Comparison of ENCODE assay signal across 8 cellular contexts in the genomic region with DNA sequence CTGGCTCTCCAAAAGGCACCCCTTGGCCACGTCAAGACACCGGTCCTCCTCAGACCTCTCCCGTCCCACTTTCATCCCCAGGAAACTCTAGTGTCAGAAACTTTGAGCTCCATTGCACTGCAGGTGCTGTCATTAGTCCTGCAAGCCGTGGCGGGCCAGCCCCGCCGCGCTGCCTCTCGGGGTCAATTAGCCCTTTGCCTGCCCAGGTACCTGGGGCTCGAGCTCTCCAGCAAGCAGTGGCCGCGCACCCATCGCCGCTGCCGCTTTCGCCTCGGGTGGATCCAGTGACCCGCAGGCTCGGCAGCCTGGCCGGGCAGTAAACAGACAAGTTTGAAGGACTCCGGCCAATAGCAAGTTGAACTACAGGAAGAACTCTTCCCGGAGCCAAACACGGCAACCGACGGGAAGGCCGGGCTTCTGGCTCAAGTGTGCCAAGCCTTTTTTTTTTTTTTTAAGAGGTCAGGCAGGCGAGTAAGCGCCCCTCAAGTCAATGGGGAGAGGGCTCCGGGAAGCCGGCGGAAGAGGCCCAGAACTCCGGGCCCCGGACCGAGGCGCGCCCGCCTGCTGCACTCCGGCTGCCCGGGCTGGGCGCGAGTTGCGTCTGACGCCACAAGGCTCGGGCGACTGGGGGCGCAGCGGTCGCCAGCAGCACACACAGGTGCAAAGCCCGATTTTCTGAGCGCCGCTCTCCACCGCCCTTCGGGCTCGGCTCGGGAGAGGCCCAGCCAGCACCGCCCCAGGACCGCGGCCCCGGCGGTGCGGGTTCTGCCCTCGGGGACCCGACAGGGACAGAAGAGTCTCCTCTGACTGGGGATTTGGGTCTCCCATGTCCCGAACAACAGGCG. TPM values are rescaled to one million over a fixed set of nuclear protein-coding genes. Genes with fewer than 3 reads are reported as not detected.
A peak's percentile ranks its signal among the peaks of the same experiment; 100 is the strongest.
DNase-seq lines count a peak whose midpoint lies in the region; ATAC-seq and TF ChIP-seq lines count a peak whose summit lies in the region.

No MANE protein-coding gene starts in this region.

- H3K4me1 ChIP-seq in ovary (ENCODE audit: insufficient read depth) = peaks cover 9% of the 10 kb centered on the region

- 0 to 2% (median 2%) methylated on average over 63 to 65 of the region's 65 CpGs for WGBS in ovary, 3 donors

- TF ChIP-seq POLR2A in ovary (IDR thresholded peaks at IDR 0.05) = no peak

- no peaks in the 10 kb centered on the region for H3K36me3 Mint-ChIP-seq in activated CD8-positive, alpha-beta T cell treated with anti-CD3 and anti-CD28 coated beads for 36 hours (ENCODE audit: low read depth)
- H3K36me3 Mint-ChIP-seq in CD4-positive, alpha-beta T cell (ENCODE audit: low read depth) = no peaks in the 10 kb centered on the region

- no peaks in the 10 kb centered on the region for H3K27me3 ChIP-seq in ovary
- H3K27me3 ChIP-seq in CD4-positive, alpha-beta T cell (ENCODE audit: control insufficient read depth, insufficient read depth, low read length) = peaks cover 61% of the 10 kb centered on the region

- peaks cover 45% of the 10 kb centered on the region for H3K27me3 Mint-ChIP-seq in activated CD8-positive, alpha-beta T cell treated with anti-CD3 and anti-CD28 coated beads for 36 hours
- H3K27me3 Mint-ChIP-seq in CD4-positive, alpha-beta T cell = peaks cover 73% of the 10 kb centered on the region

- H3K36me3 ChIP-seq in ovary = no peaks in the 10 kb centered on the region

- POLR2A ChIA-PET in activated CD8-positive, alpha-beta T cell treated with anti-CD3 and anti-CD28 coated beads for 36 hours (lab: Charles Lee) = no interaction called here
- POLR2A ChIA-PET in CD4-positive, alpha-beta T cell (lab: Charles Lee) = no interaction called here

- no peaks in the 10 kb centered on the region for H3K9me3 Mint-ChIP-seq in activated CD8-positive, alpha-beta T cell treated with anti-CD3 and anti-CD28 coated beads for 36 hours
- no peaks in the 10 kb centered on the region for H3K9me3 Mint-ChIP-seq in CD4-positive, alpha-beta T cell

- peak; percentile 54 for ATAC-seq in GM21576 (IDR thresholded peaks at IDR 0.05; ENCODE audit: unreplicated experiment)
- no peak for ATAC-seq in activated CD8-positive, alpha-beta T cell treated with anti-CD3 and anti-CD28 coated beads for 36 hours
- peak; percentile 70 for ATAC-seq in Right ventricle myocardium superior (ENCODE audit: poor library complexity)
- ATAC-seq in activated CD4-positive, CD25-positive, alpha-beta regulatory T cell treated with anti-CD3 and anti-CD28 coated beads, Interleukin-2, amount 50 U/mL, for 24 hours = no peak
- no peak for ATAC-seq in GM19023 (IDR thresholded peaks at IDR 0.05; ENCODE audit: unreplicated experiment)
- no peak for ATAC-seq in CD4-positive, alpha-beta T cell (ENCODE audit: poor library complexity)

- no peak overlapping the region for H3K27ac ChIP-seq in ovary
- H3K27ac ChIP-seq in CD4-positive, alpha-beta T cell (ENCODE audit: low read depth, low read length) = no peak overlapping the region

- H3K9me3 ChIP-seq in ovary = no peaks in the 10 kb centered on the region
- no peaks in the 10 kb centered on the region for H3K9me3 ChIP-seq in CD4-positive, alpha-beta T cell (ENCODE audit: control insufficient read depth, low read length)

- H3K4me3 ChIP-seq in AG10803 (ENCODE audit: low read length) = peak overlapping the region; percentile 27
- peak overlapping the region; percentile 47 for H3K4me3 ChIP-seq in ovary

- DNase-seq in AG10803 (ENCODE audit: low read depth) = no peak
- peak; percentile 4 for DNase-seq in activated CD8-positive, alpha-beta T cell treated with anti-CD3 and anti-CD28 coated beads for 36 hours
- DNase-seq in Right ventricle myocardium superior = peak; percentile 54
- peak in 2 of 5 donors; percentile 8 to 14 for DNase-seq in ovary
- DNase-seq in CD4-positive, alpha-beta T cell = no peak

- peaks cover 16% of the 10 kb centered on the region for H3K4me1 Mint-ChIP-seq in activated CD8-positive, alpha-beta T cell treated with anti-CD3 and anti-CD28 coated beads for 36 hours (ENCODE audit: low read depth)
- H3K4me1 Mint-ChIP-seq in CD4-positive, alpha-beta T cell (ENCODE audit: low read depth) = peaks cover 26% of the 10 kb centered on the region

- TF ChIP-seq CTCF in AG10803 (conservative IDR thresholded peaks at IDR 0.05; ENCODE audit: low read length) (no peak), ovary (IDR thresholded peaks at IDR 0.05) (no peak)
- no peak for TF ChIP-seq CTCF in activated CD8-positive, alpha-beta T cell treated with anti-CD3 and anti-CD28 coated beads for 36 hours (IDR thresholded peaks at IDR 0.05)
- no peak for TF ChIP-seq CTCF in CD4-positive, alpha-beta T cell (IDR thresholded peaks at IDR 0.05)

- intact Hi-C loops in activated CD8-positive, alpha-beta T cell treated with anti-CD3 and anti-CD28 coated beads for 36 hours (cut with micrococcal nuclease) = no loop called here
- intact Hi-C loops in Right ventricle myocardium superior (cut with DNase I) (loop anchor here (10.0 kb wide), 1 partner anchor 533 kb away; no protein-coding TSS in a partner anchor), ovary (cut with DNase I) (no loop called here)
- intact Hi-C loops in CD4-positive, alpha-beta T cell (cut with DNase I, micrococcal nuclease) = no loop called here

- peak overlapping the region; percentile 29 for H3K4me3 Mint-ChIP-seq in activated CD8-positive, alpha-beta T cell treated with anti-CD3 and anti-CD28 coated beads for 36 hours
- no peak overlapping the region for H3K4me3 Mint-ChIP-seq in CD4-positive, alpha-beta T cell

- TF ChIP-seq EP300 in ovary (IDR thresholded peaks at IDR 0.05) = no peak

- CTCF ChIA-PET in activated CD8-positive, alpha-beta T cell treated with anti-CD3 and anti-CD28 coated beads for 36 hours (lab: Charles Lee) = no interaction called here
- CTCF ChIA-PET in CD4-positive, alpha-beta T cell (lab: Charles Lee) = no interaction called here

- no peak overlapping the region for H3K27ac Mint-ChIP-seq in activated CD8-positive, alpha-beta T cell treated with anti-CD3 and anti-CD28 coated beads for 36 hours
- no peak overlapping the region for H3K27ac Mint-ChIP-seq in CD4-positive, alpha-beta T cell

RNA-seq across cellular contexts. Expression of a gene that starts 1.1 kb away (rescaled TPM):
- total RNA-seq in activated CD8-positive, alpha-beta T cell treated with anti-CD3 and anti-CD28 coated beads for 36 hours = not detected
- total RNA-seq in Right ventricle myocardium superior (11.5 TPM), ovary (10 to 100 TPM in 1 of 7 donors, 1 to 10 TPM in 3, under 1 TPM in 3; 0.25 to 22.3 (median 1.3) TPM)
- polyA plus RNA-seq in ovary = 1 to 10 TPM in 1 of 2 donors, under 1 TPM in 1; 0.08 to 1.2 TPM
- not detected for total RNA-seq in CD4-positive, alpha-beta T cell

Comparison
In these comparisons a context has a peak if more than half of its experiments do, and no peak if none do; other contexts are left out.
1. DNase-seq: peak in activated CD8-positive, alpha-beta T cell treated with anti-CD3 and anti-CD28 coated beads for 36 hours (single experiment) and Right ventricle myocardium superior (single experiment); none in AG10803 (single experiment) and CD4-positive, alpha-beta T cell (0 of 10).
2. ATAC-seq: peak in GM21576 (single experiment) and Right ventricle myocardium superior (single experiment); none in activated CD8-positive, alpha-beta T cell treated with anti-CD3 and anti-CD28 coated beads for 36 hours (single experiment), activated CD4-positive, CD25-positive, alpha-beta regulatory T cell treated with anti-CD3 and anti-CD28 coated beads, Interleukin-2, amount 50 U/mL, for 24 hours (0 of 2), GM19023 (single experiment) and CD4-positive, alpha-beta T cell (single experiment).